Comparison of ENCODE assay signal across 20 cellular contexts in genomic region chr2:16125614-16126125, GRCh38.
"Had no signal": no experiment of that assay in that cellular context is flagged by ENCODE, and none has a peak within 500 bp of the region (broad histone marks: within the 10 kb centered on the region; RNA-seq: fewer than 3 reads in every experiment).

No MANE protein-coding gene starts in this region.

- H3K27ac Mint-ChIP-seq: activated T-cell treated with anti-CD3 and anti-CD28 coated beads, Interleukin-2, amount 50 U/mL, for 72 hours; immature natural killer cell; natural killer cell treated with Interleukin-12 subunit alpha and Interleukin-12 subunit beta and Interleukin-15 and Interleukin-18, amount 100 ng/mL, for 72 hours had no signal

- H3K27me3 ChIP-seq: adrenal gland, breast epithelium, testis, upper lobe of left lung had no signal

- H3K4me3 ChIP-seq: adrenal gland, breast epithelium, esophagus squamous epithelium, testis, upper lobe of left lung had no signal

- DNase-seq: activated CD8-positive, alpha-beta memory T cell treated with anti-CD3 and anti-CD28 coated beads for 24 hours; activated effector memory CD4-positive, alpha-beta T cell treated with anti-CD3 and anti-CD28 coated beads, Interleukin-2, amount 50 U/mL, for 16 hours; activated naive CD4-positive, alpha-beta T cell treated with anti-CD3 and anti-CD28 coated beads, Interleukin-2, amount 50 U/mL, for 16 hours; activated T-cell treated with anti-CD3 and anti-CD28 coated beads, Interleukin-2, amount 50 U/mL, for 72 hours; adrenal gland; cortex of kidney; effector CD4-positive, alpha-beta T cell; esophagus squamous epithelium; immature natural killer cell; mesenchymal stem cell; nucleus accumbens; posterior cingulate gyrus; stimulated activated CD4-positive, alpha-beta T cell treated with anti-CD3 and anti-CD28 coated beads, Interleukin-2, amount 100 ng/mL, for 48 hours; T1000; testis had no signal

- FAIRE-seq: astrocyte had no signal

- H3K4me1 ChIP-seq: adrenal gland, breast epithelium, esophagus squamous epithelium, testis, upper lobe of left lung had no signal

- H3K4me3 Mint-ChIP-seq: activated T-cell treated with anti-CD3 and anti-CD28 coated beads, Interleukin-2, amount 50 U/mL, for 72 hours; immature natural killer cell; natural killer cell treated with Interleukin-12 subunit alpha and Interleukin-12 subunit beta and Interleukin-15 and Interleukin-18, amount 100 ng/mL, for 72 hours had no signal

- H3K9me3 Mint-ChIP-seq: immature natural killer cell; natural killer cell treated with Interleukin-12 subunit alpha and Interleukin-12 subunit beta and Interleukin-15 and Interleukin-18, amount 100 ng/mL, for 72 hours had no signal

- H3K36me3 ChIP-seq: adrenal gland, breast epithelium, esophagus squamous epithelium, upper lobe of left lung had no signal

- H3K36me3 Mint-ChIP-seq: immature natural killer cell; natural killer cell treated with Interleukin-12 subunit alpha and Interleukin-12 subunit beta and Interleukin-15 and Interleukin-18, amount 100 ng/mL, for 72 hours had no signal

- H3K4me1 Mint-ChIP-seq: immature natural killer cell had no signal

- ATAC-seq: activated CD4-positive, CD25-positive, alpha-beta regulatory T cell treated with anti-CD3 and anti-CD28 coated beads, Interleukin-2, amount 50 U/mL, for 24 hours; activated T-cell treated with anti-CD3 and anti-CD28 coated beads, Interleukin-2, amount 50 U/mL, for 72 hours; natural killer cell treated with Interleukin-12 subunit alpha and Interleukin-12 subunit beta and Interleukin-15 and Interleukin-18, amount 100 ng/mL, for 72 hours had no signal

- H3K9me3 ChIP-seq: adrenal gland, breast epithelium, testis, upper lobe of left lung had no signal

- H3K27ac ChIP-seq: adrenal gland, breast epithelium, esophagus squamous epithelium, testis, upper lobe of left lung had no signal
